Comparison of ENCODE assay signal across 13 cellular contexts in genomic region chr21:35239811-35240219, GRCh38.
DNase-seq lines count a peak whose midpoint lies in the region; ATAC-seq, FAIRE-seq and TF ChIP-seq lines count a peak whose summit lies in the region.
"Had no signal": no experiment of that assay in that cellular context is flagged by ENCODE, and none has a peak within 500 bp of the region (broad histone marks: within the 10 kb centered on the region; RNA-seq: fewer than 3 reads in every experiment).

No MANE protein-coding gene starts in this region.

- H3K9ac ChIP-seq in GM23248, result no peak overlapping the region

- H3K9me3 ChIP-seq in GM23248 (ENCODE audit: low read depth) (no peaks in the 10 kb centered on the region), MG63 (no peaks in the 10 kb centered on the region)
- H3K9me3 ChIP-seq: neutrophil had no signal

- peaks cover 6% of the 10 kb centered on the region; the same call in 1 of the 2 replicates for H3F3A ChIP-seq in GM23248 (ENCODE audit: insufficient read depth)

- H4K20me1 ChIP-seq in GM23248 (ENCODE audit: insufficient read depth), result no peaks in the 10 kb centered on the region

- peak overlapping the region; percentile 58 for H3K4me2 ChIP-seq in GM23248 (ENCODE audit: unreplicated experiment)

- H3K27ac Mint-ChIP-seq in neural crest cell (ENCODE audit: unreplicated experiment), result no peak overlapping the region
- H3K27ac Mint-ChIP-seq in endothelial cell (ENCODE audit: unreplicated experiment), result no peak overlapping the region
- no peak overlapping the region for H3K27ac Mint-ChIP-seq in activated naive CD8-positive, alpha-beta T cell treated with anti-CD3 and anti-CD28 coated beads, Interleukin-2, amount 50 U/mL, for 24 hours
- H3K27ac Mint-ChIP-seq: CD4-positive, CD25-positive, alpha-beta regulatory T cell had no signal

- H3K4me3 Mint-ChIP-seq in neural crest cell (peak overlapping the region; percentile 54), endothelial cell (ENCODE audit: unreplicated experiment) (no peak overlapping the region)
- H3K4me3 Mint-ChIP-seq in activated naive CD8-positive, alpha-beta T cell treated with anti-CD3 and anti-CD28 coated beads, Interleukin-2, amount 50 U/mL, for 24 hours, result no peak overlapping the region
- H3K4me3 Mint-ChIP-seq: CD4-positive, CD25-positive, alpha-beta regulatory T cell had no signal

- H3K4me1 Mint-ChIP-seq in neural crest cell (peaks cover 18% of the 10 kb centered on the region), endothelial cell (ENCODE audit: unreplicated experiment) (peaks cover 4% of the 10 kb centered on the region)
- H3K4me1 Mint-ChIP-seq in activated naive CD8-positive, alpha-beta T cell treated with anti-CD3 and anti-CD28 coated beads, Interleukin-2, amount 50 U/mL, for 24 hours, result peaks cover 36% of the 10 kb centered on the region

- H3K27me3 ChIP-seq in GM23248 (replicated peaks; ENCODE audit: insufficient read depth), result no peaks in the 10 kb centered on the region
- no peaks in the 10 kb centered on the region for H3K27me3 ChIP-seq in MG63

- no peak for FAIRE-seq in frontal cortex (lab: Jason Lieb, UNC)

- TF ChIP-seq CTCF in neural crest cell (conservative IDR thresholded peaks at IDR 0.05), result no peak
- no peak for TF ChIP-seq CTCF in endothelial cell (IDR thresholded peaks at IDR 0.05; ENCODE audit: unreplicated experiment)

- no peaks in the 10 kb centered on the region for H3K79me2 ChIP-seq in GM23248 (ENCODE audit: insufficient read depth)

- peak; percentile 25; the same call in 2 of the 3 replicates for ATAC-seq in SK-N-SH treated with all-trans-retinoic acid at 6 μM for 48 hours
- ATAC-seq in activated naive CD8-positive, alpha-beta T cell treated with anti-CD3 and anti-CD28 coated beads, Interleukin-2, amount 50 U/mL, for 24 hours, result no peak

- H2AFZ ChIP-seq in GM23248, result peak overlapping the region; percentile 81

- 18 to 21% methylated on average over 9 of the region's 9 CpGs for WGBS in GM23248 (ENCODE audit: low coverage in 1 of 2, low lambda C conversion rate in 2 of 2, missing lambda C conversion rate in 2 of 2), 2 experiments

- peaks cover 4% of the 10 kb centered on the region; the same call in 1 of the 2 replicates for H3K4me1 ChIP-seq in GM23248 (ENCODE audit: insufficient read depth)

- no peaks in the 10 kb centered on the region for H3K9me2 ChIP-seq in GM23248 (ENCODE audit: insufficient read depth)

- DNase-seq in GM23248 (no peak), NCI-H2081 (lab: John Stamatoyannopoulos, UW) (peak; percentile 59 to 83), neural crest cell (ENCODE audit: low read depth, low spot score) (peak; percentile 24), endothelial cell (ENCODE audit: low spot score) (no peak), MG63 (no peak), frontal cortex (ENCODE audit: low spot score in 2 of 2) (no peak)
- no peak for DNase-seq in activated naive CD8-positive, alpha-beta T cell treated with anti-CD3 and anti-CD28 coated beads, Interleukin-2, amount 50 U/mL, for 24 hours
- DNase-seq: activated CD4-positive, alpha-beta T cell treated with anti-CD3 and anti-CD28 coated beads, Interleukin-2, amount 50 U/mL, for 4 hours; activated effector memory CD4-positive, alpha-beta T cell treated with anti-CD3 and anti-CD28 coated beads, Interleukin-2, amount 50 U/mL, for 16 hours; CD4-positive, CD25-positive, alpha-beta regulatory T cell; GOT3 had no signal

- no peaks in the 10 kb centered on the region for H3K36me3 ChIP-seq in GM23248 (ENCODE audit: low read depth)
- no peaks in the 10 kb centered on the region for H3K36me3 ChIP-seq in MG63
- H3K36me3 ChIP-seq: neutrophil had no signal

- in situ Hi-C loops in GM23248 (cut with MboI), result no loop called here

- H3K27ac ChIP-seq in GM23248, result no peak overlapping the region
- H3K27ac ChIP-seq: neutrophil had no signal

- H3K4me3 ChIP-seq in GM23248, result peak overlapping the region; percentile 34
- no peak overlapping the region for H3K4me3 ChIP-seq in MG63

- H3K27me3 Mint-ChIP-seq in neural crest cell (ENCODE audit: low read depth) (peaks cover 5% of the 10 kb centered on the region), endothelial cell (ENCODE audit: unreplicated experiment) (no peaks in the 10 kb centered on the region)
- no peaks in the 10 kb centered on the region for H3K27me3 Mint-ChIP-seq in activated naive CD8-positive, alpha-beta T cell treated with anti-CD3 and anti-CD28 coated beads, Interleukin-2, amount 50 U/mL, for 24 hours

- H3K36me3 Mint-ChIP-seq in neural crest cell (ENCODE audit: low read depth) (peaks cover 2% of the 10 kb centered on the region), endothelial cell (ENCODE audit: low read depth, unreplicated experiment) (peaks cover 5% of the 10 kb centered on the region)
- H3K36me3 Mint-ChIP-seq in activated naive CD8-positive, alpha-beta T cell treated with anti-CD3 and anti-CD28 coated beads, Interleukin-2, amount 50 U/mL, for 24 hours (ENCODE audit: low read depth), result peaks cover 13% of the 10 kb centered on the region
- H3K36me3 Mint-ChIP-seq: CD4-positive, CD25-positive, alpha-beta regulatory T cell had no signal

- H3K9me3 Mint-ChIP-seq in neural crest cell (peaks cover 9% of the 10 kb centered on the region), endothelial cell (ENCODE audit: unreplicated experiment) (no peaks in the 10 kb centered on the region)
- H3K9me3 Mint-ChIP-seq in activated naive CD8-positive, alpha-beta T cell treated with anti-CD3 and anti-CD28 coated beads, Interleukin-2, amount 50 U/mL, for 24 hours, result peaks cover 24% of the 10 kb centered on the region

TF ChIP-seq in SK-N-SH treated with all-trans-retinoic acid at 6 μM for 48 hours, 23 proteins besides CTCF, POLR2A, EP300 and RAD21:
- TF ChIP-seq ZC3H10 (CRISPR knock-in tag; IDR thresholded peaks at IDR 0.05) (no peak), ESRRG (CRISPR knock-in tag; IDR thresholded peaks at IDR 0.05) (no peak), PPARA (CRISPR knock-in tag; IDR thresholded peaks at IDR 0.05; ENCODE audit: borderline replicate concordance) (no peak), OSR1 (CRISPR knock-in tag; IDR thresholded peaks at IDR 0.05) (no peak), TOX (CRISPR knock-in tag; IDR thresholded peaks at IDR 0.05; ENCODE audit: borderline replicate concordance) (no peak), ZNF565 (CRISPR knock-in tag; conservative IDR thresholded peaks at IDR 0.05; ENCODE audit: low read depth) (no peak), TCF4 (CRISPR knock-in tag; IDR thresholded peaks at IDR 0.05; ENCODE audit: borderline replicate concordance) (no peak), RARB (CRISPR knock-in tag; IDR thresholded peaks at IDR 0.05) (no peak), ZNF8 (CRISPR knock-in tag; IDR thresholded peaks at IDR 0.05) (no peak)
TF ChIP-seq in SK-N-SH treated with all-trans-retinoic acid at 6 μM for 48 hours: peak in this region for 0.

Comparison
In these comparisons a context has a peak if more than half of its experiments do, and no peak if none do; other contexts are left out.
1. DNase-seq: peak in NCI-H2081 (2 of 2) and neural crest cell (single experiment); none in GM23248 (single experiment), endothelial cell (single experiment), activated naive CD8-positive, alpha-beta T cell treated with anti-CD3 and anti-CD28 coated beads, Interleukin-2, amount 50 U/mL, for 24 hours (single experiment), MG63 (single experiment) and frontal cortex (0 of 2).